In genomic region chr2:16227811-16228462, GRCh38 we compare ENCODE assay signal across 20 cellular contexts.
"Had no signal": no experiment of that assay in that cellular context is flagged by ENCODE, and none has a peak within 500 bp of the region (broad histone marks: within the 10 kb centered on the region; RNA-seq: fewer than 3 reads in every experiment).

No MANE protein-coding gene starts in this region.

- DNase-seq: dorsolateral prefrontal cortex; effector CD4-positive, alpha-beta T cell; foreskin keratinocyte; heart left ventricle; kidney; naive thymus-derived CD4-positive, alpha-beta T cell; occipital lobe; ovary; posterior cingulate gyrus; psoas muscle; right cardiac atrium; sigmoid colon; stimulated activated CD4-positive, alpha-beta T cell treated with anti-CD3 and anti-CD28 coated beads, Interleukin-4, amount 100 ng/mL, for 4 hours; stimulated activated naive B cell treated with anti-CD40 and anti-IgM and Interleukin-4, amounts not matched to agents 10 μg/mL and 1 μg/mL and 100 μg/mL, for 72 hours had no signal

- H3K4me3 ChIP-seq: gastroesophageal sphincter, heart left ventricle, hepatocyte, lung, ovary, psoas muscle, sigmoid colon, tibial artery had no signal

- H2AFZ ChIP-seq: hepatocyte had no signal

- H3K27me3 ChIP-seq: foreskin keratinocyte, gastroesophageal sphincter, heart left ventricle, hepatocyte, ovary, sigmoid colon had no signal

- H3K9me3 ChIP-seq: gastroesophageal sphincter, heart left ventricle, ovary, psoas muscle, sigmoid colon, tibial artery had no signal

- H3K4me2 ChIP-seq: hepatocyte had no signal

- H3K27ac ChIP-seq: dorsolateral prefrontal cortex, foreskin keratinocyte, gastroesophageal sphincter, heart left ventricle, hepatocyte, ovary, psoas muscle, sigmoid colon, tibial artery had no signal

- H3K36me3 ChIP-seq: gastroesophageal sphincter, heart left ventricle, ovary, sigmoid colon, tibial artery had no signal

- ATAC-seq: foreskin keratinocyte; gastroesophageal sphincter; left lobe of liver; naive thymus-derived CD4-positive, alpha-beta T cell; right cardiac atrium; stimulated activated naive B cell treated with anti-CD40 and anti-IgM and Interleukin-4, amounts not matched to agents 10 μg/mL and 1 μg/mL and 100 μg/mL, for 72 hours had no signal

- H3K79me2 ChIP-seq: hepatocyte had no signal

- FAIRE-seq: colon, kidney had no signal

- H3K4me1 ChIP-seq: foreskin keratinocyte, heart left ventricle, psoas muscle, sigmoid colon, tibial artery had no signal
